13 cellular contexts compared by ENCODE assay signal in genomic region chr3:13064469-13064868, GRCh38. TPM values are rescaled to one million over a fixed set of nuclear protein-coding genes. Genes with fewer than 3 reads are reported as not detected.
DNase-seq lines count a peak whose midpoint lies in the region; ATAC-seq and TF ChIP-seq lines count a peak whose summit lies in the region.
"Had no signal": no experiment of that assay in that cellular context is flagged by ENCODE, and none has a peak within 500 bp of the region (broad histone marks: within the 10 kb centered on the region; RNA-seq: fewer than 3 reads in every experiment).

No MANE protein-coding gene starts in this region.

- H3K9me3 ChIP-seq in Karpas-422 (ENCODE audit: low read length) (no peaks in the 10 kb centered on the region), ovary (no peaks in the 10 kb centered on the region)
- H3K9me3 ChIP-seq: A549 had no signal

- WGBS in ovary, 3 donors = 67 to 69% (median 69%) methylated on average over 8 of the region's 8 CpGs

- no peak overlapping the region for H2AFZ ChIP-seq in Karpas-422 (ENCODE audit: low read length)
- H2AFZ ChIP-seq: GM23248 had no signal

- H3K4me3 ChIP-seq in Karpas-422 (ENCODE audit: low read length) = no peak overlapping the region
- H3K4me3 ChIP-seq in dorsolateral prefrontal cortex = no peak overlapping the region
- no peak overlapping the region for H3K4me3 ChIP-seq in ovary
- H3K4me3 ChIP-seq: A549, GM12878, GM23248 had no signal

- H3K36me3 ChIP-seq in Karpas-422 (ENCODE audit: insufficient read depth, low read length) (no peaks in the 10 kb centered on the region), ovary (no peaks in the 10 kb centered on the region)

- peaks cover 82% of the 10 kb centered on the region for H4K20me1 ChIP-seq in Karpas-422 (ENCODE audit: insufficient read depth, low read depth, low read length)

- ATAC-seq in SK-N-SH treated with all-trans-retinoic acid at 6 μM for 48 hours (peak; percentile 59), HG02571 (IDR thresholded peaks at IDR 0.05; ENCODE audit: unreplicated experiment) (no peak)
- ATAC-seq: A549, GM12878, HCT116 had no signal

- H3K9ac ChIP-seq in Karpas-422 (ENCODE audit: low read length) = no peak overlapping the region
- H3K9ac ChIP-seq: GM23248 had no signal

- no peaks in the 10 kb centered on the region for H3K9me2 ChIP-seq in Karpas-422 (replicated peaks; ENCODE audit: insufficient read depth, low read length)

- peak; percentile 63 for DNase-seq in Karpas-422
- DNase-seq in dorsolateral prefrontal cortex = no peak
- DNase-seq in ovary = no peak
- no peak for DNase-seq in COLO829 (ENCODE audit: low spot score)
- no peak for DNase-seq in nucleus accumbens (lab: John Stamatoyannopoulos, UW)
- DNase-seq: CD4-positive, CD25-positive, alpha-beta regulatory T cell; DMS79 had no signal

- H3K27ac ChIP-seq in Karpas-422 (ENCODE audit: low read length) = no peak overlapping the region
- peak overlapping the region in 35 of 59 donors; percentile 0 to 77 (median 45) for H3K27ac ChIP-seq in dorsolateral prefrontal cortex
- no peak overlapping the region for H3K27ac ChIP-seq in ovary
- H3K27ac ChIP-seq: A549, GM23248 had no signal

- H3K4me2 ChIP-seq in Karpas-422 (ENCODE audit: low read depth, low read length, poor library complexity, severe bottlenecking) = no peak overlapping the region
- H3K4me2 ChIP-seq: A549 had no signal

- intact Hi-C loops in dorsolateral prefrontal cortex (cut with DNase I) = no loop called here
- intact Hi-C loops in ovary (cut with DNase I) = no loop called here

- TF ChIP-seq CTCF in dorsolateral prefrontal cortex (IDR thresholded peaks at IDR 0.05 in 54 of 56, conservative IDR thresholded peaks at IDR 0.05 in 2 of 56; ENCODE audit: low read depth in 1 of 56, partially characterized antibody in 56 of 56) (no peak), ovary (IDR thresholded peaks at IDR 0.05) (no peak)

- peaks cover 20% of the 10 kb centered on the region for H3K4me1 ChIP-seq in Karpas-422 (ENCODE audit: low read length)
- H3K4me1 ChIP-seq in ovary (ENCODE audit: insufficient read depth) = no peaks in the 10 kb centered on the region
- H3K4me1 ChIP-seq: A549 had no signal

- no peak for TF ChIP-seq POLR2A in ovary (IDR thresholded peaks at IDR 0.05)

- TF ChIP-seq EP300 in ovary (IDR thresholded peaks at IDR 0.05) = no peak

- H3K27me3 ChIP-seq in Karpas-422 (ENCODE audit: low read length) (no peaks in the 10 kb centered on the region), dorsolateral prefrontal cortex (no peaks in the 10 kb centered on the region), ovary (no peaks in the 10 kb centered on the region)

- no peaks in the 10 kb centered on the region for H3K79me2 ChIP-seq in Karpas-422 (ENCODE audit: low read length)

TF ChIP-seq in SK-N-SH treated with all-trans-retinoic acid at 6 μM for 48 hours, 23 proteins besides CTCF, POLR2A, EP300 and RAD21:
- TF ChIP-seq TCF4 (CRISPR knock-in tag; IDR thresholded peaks at IDR 0.05; ENCODE audit: borderline replicate concordance) = no peak
- no peak for TF ChIP-seq CSDC2 (CRISPR knock-in tag; IDR thresholded peaks at IDR 0.05)
- TF ChIP-seq GLIS3 (CRISPR knock-in tag; IDR thresholded peaks at IDR 0.05) = no peak
- TF ChIP-seq ESRRG (CRISPR knock-in tag; IDR thresholded peaks at IDR 0.05) = no peak
- no peak for TF ChIP-seq CSRNP3 (CRISPR knock-in tag; IDR thresholded peaks at IDR 0.05)
- TF ChIP-seq TOX (CRISPR knock-in tag; IDR thresholded peaks at IDR 0.05; ENCODE audit: borderline replicate concordance) = no peak
- no peak for TF ChIP-seq CREB5 (CRISPR knock-in tag; IDR thresholded peaks at IDR 0.05; ENCODE audit: low read depth)
- TF ChIP-seq OSR1 (CRISPR knock-in tag; IDR thresholded peaks at IDR 0.05) = no peak
- TF ChIP-seq ZNF8 (CRISPR knock-in tag; IDR thresholded peaks at IDR 0.05) = no peak
TF ChIP-seq in SK-N-SH treated with all-trans-retinoic acid at 6 μM for 48 hours: peak in this region for 0.

RNA-seq across cellular contexts. Expression of gene IQSEC1, which starts 8.8 kb away (rescaled TPM):
- total RNA-seq in Karpas-422 (2014; rRNA removed; shearing (Covaris generic); ENCODE audit: low replicate concordance) = 4.7 and 8.2 TPM in 2 replicates
- 100 to 1,000 TPM; 128 to 330 (median 245) TPM for total RNA-seq in dorsolateral prefrontal cortex
- total RNA-seq in ovary = 10 to 100 TPM; 22.2 to 55.4 (median 46.0) TPM
- 10 to 100 TPM; 20.9 to 27.3 TPM for polyA plus RNA-seq in ovary

Comparison
In these comparisons a context has a peak if more than half of its experiments do, and no peak if none do; other contexts are left out.
1. H3K27ac ChIP-seq: peak in dorsolateral prefrontal cortex (35 of 59); none in Karpas-422 (single experiment) and ovary (0 of 2).